10 cellular contexts compared by ENCODE assay signal in genomic region chr3:120909602-120909878, GRCh38. TPM values are rescaled to one million over a fixed set of nuclear protein-coding genes. Genes with fewer than 3 reads are reported as not detected.
DNase-seq lines count a peak whose midpoint lies in the region; ATAC-seq and TF ChIP-seq lines count a peak whose summit lies in the region.
"Had no signal": no experiment of that assay in that cellular context is flagged by ENCODE, and none has a peak within 500 bp of the region (broad histone marks: within the 10 kb centered on the region; RNA-seq: fewer than 3 reads in every experiment).

No MANE protein-coding gene starts in this region.

- peak overlapping the region; percentile 93 for H3K4me3 Mint-ChIP-seq in progenitor cell of endocrine pancreas (ENCODE audit: low read depth)

- peaks cover 10% of the 10 kb centered on the region for H3K4me1 ChIP-seq in endocrine pancreas (ENCODE audit: control insufficient read depth, insufficient read depth, low read length)
- no peaks in the 10 kb centered on the region for H3K4me1 ChIP-seq in aorta (ENCODE audit: control insufficient read depth in 1 of 2, insufficient read depth in 2 of 2, low read length in 2 of 2)

- H3K9me3 Mint-ChIP-seq in progenitor cell of endocrine pancreas (ENCODE audit: low read depth), result no peaks in the 10 kb centered on the region

- no peak for TF ChIP-seq CTCF in progenitor cell of endocrine pancreas (IDR thresholded peaks at IDR 0.05; ENCODE audit: unreplicated experiment)

- peak overlapping the region; percentile 60 for H3K9ac ChIP-seq in endocrine pancreas (ENCODE audit: control insufficient read depth, insufficient read depth, low read length)

- intact Hi-C loops in aorta (cut with DNase I), result no loop called here

- no peaks in the 10 kb centered on the region for H3K36me3 Mint-ChIP-seq in progenitor cell of endocrine pancreas (ENCODE audit: insufficient read depth)

- peak; percentile 48 for DNase-seq in NCI-H82 (lab: John Stamatoyannopoulos, UW)
- no peak for DNase-seq in NCI-H82 treated with DMSO at 0.1 percent for 48 hours (lab: John Stamatoyannopoulos, UW; ENCODE audit: unreplicated experiment)
- peak; percentile 57 for DNase-seq in NCI-H146 (lab: John Stamatoyannopoulos, UW)
- no peak for DNase-seq in progenitor cell of endocrine pancreas (ENCODE audit: low spot score, unreplicated experiment)
- no peak for DNase-seq in T-helper 1 cell
- no peak for DNase-seq in aorta
- DNase-seq: SIG-M5 had no signal

- no peaks in the 10 kb centered on the region for H3K27me3 ChIP-seq in endocrine pancreas (ENCODE audit: control insufficient read depth, insufficient read depth, low read length)
- H3K27me3 ChIP-seq in aorta (ENCODE audit: control insufficient read depth in 1 of 2, insufficient read depth in 2 of 2, low read length in 1 of 2), result no peaks in the 10 kb centered on the region

- ATAC-seq in aorta (ENCODE audit: low FRiP score) (no peak), GM18502 (IDR thresholded peaks at IDR 0.05; ENCODE audit: poor library complexity, unreplicated experiment) (no peak)

- peaks cover 25% of the 10 kb centered on the region for H3K27me3 Mint-ChIP-seq in progenitor cell of endocrine pancreas

- H3K27ac ChIP-seq in aorta (ENCODE audit: low read depth in 1 of 2, low read length in 2 of 2), result no peak overlapping the region

- H3K4me1 Mint-ChIP-seq in progenitor cell of endocrine pancreas (ENCODE audit: low read depth), result peaks cover 13% of the 10 kb centered on the region

- H3K9me3 ChIP-seq in endocrine pancreas (ENCODE audit: control insufficient read depth, low read length), result no peaks in the 10 kb centered on the region
- no peaks in the 10 kb centered on the region for H3K9me3 ChIP-seq in aorta (ENCODE audit: control insufficient read depth, low read length)

- H3K4me3 ChIP-seq in endocrine pancreas (ENCODE audit: control insufficient read depth, insufficient read depth, low read length) (peak overlapping the region; percentile 99), aorta (ENCODE audit: low read length in 2 of 2) (no peak overlapping the region)

- no peak overlapping the region for H3K27ac Mint-ChIP-seq in progenitor cell of endocrine pancreas

- H3K36me3 ChIP-seq in endocrine pancreas (ENCODE audit: control insufficient read depth, insufficient read depth, low read length), result no peaks in the 10 kb centered on the region
- no peaks in the 10 kb centered on the region for H3K36me3 ChIP-seq in aorta (ENCODE audit: control insufficient read depth in 1 of 2, insufficient read depth in 2 of 2, low read length in 1 of 2)

- WGBS in aorta, 2 donors, result 1 to 8% methylated on average over 4 of the region's 4 CpGs

RNA-seq across cellular contexts. Expression of gene STXBP5L, which starts 1.5 kb away (rescaled TPM):
- total RNA-seq in progenitor cell of endocrine pancreas (8.5 and 11.1 TPM in 2 replicates), aorta (under 1 TPM in 1 of 2 donors, not detected in 1; 0.16 TPM)
- under 1 TPM in 1 of 2 donors, not detected in 1; 0.38 TPM for polyA plus RNA-seq in aorta
- total RNA-seq: chondrocyte had no signal

Comparison
In these comparisons a context has a peak if more than half of its experiments do, and no peak if none do; other contexts are left out.
1. DNase-seq: peak in NCI-H82 (single experiment) and NCI-H146 (single experiment); none in NCI-H82 treated with DMSO at 0.1 percent for 48 hours (single experiment), progenitor cell of endocrine pancreas (single experiment), T-helper 1 cell (0 of 5) and aorta (0 of 2).